ENCODE assay signal across 15 cellular contexts in the genomic region with DNA sequence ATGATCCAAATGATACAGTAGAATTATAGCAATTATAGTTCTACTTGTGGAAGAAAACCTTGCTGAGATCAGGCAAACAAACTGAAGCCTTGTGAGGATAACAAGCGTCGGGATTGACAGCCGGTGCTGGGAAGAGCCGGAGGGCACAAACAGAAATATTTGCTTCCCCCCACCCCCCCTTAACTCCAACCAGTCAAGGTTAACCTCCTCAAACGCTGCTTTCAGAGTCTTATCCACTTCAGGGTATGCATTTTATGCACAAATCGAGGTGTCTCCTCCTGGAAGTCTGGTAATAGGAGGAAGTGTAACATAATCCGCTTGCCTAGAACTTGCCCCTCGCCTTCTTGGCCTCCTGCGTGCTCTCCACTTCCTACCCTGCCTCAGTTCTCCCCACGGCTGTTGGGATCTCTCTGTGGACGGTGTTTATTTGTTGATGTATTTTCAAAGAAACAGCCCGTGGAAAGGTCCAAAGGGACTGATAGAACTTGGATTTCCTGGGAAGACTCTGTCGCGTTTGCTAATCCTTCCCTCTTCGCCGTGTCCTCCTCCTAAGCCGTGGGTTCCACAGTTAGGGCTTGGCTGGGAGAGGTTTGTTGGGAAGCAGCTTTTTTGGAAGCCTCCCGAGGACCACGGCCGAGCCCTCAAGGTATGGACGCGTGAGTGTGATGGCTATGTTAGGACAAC. TPM values are rescaled to one million over a fixed set of nuclear protein-coding genes. Genes with fewer than 3 reads are reported as not detected.
DNase-seq lines count a peak whose midpoint lies in the region; ATAC-seq, FAIRE-seq and TF ChIP-seq lines count a peak whose summit lies in the region.
"Had no signal": no experiment of that assay in that cellular context is flagged by ENCODE, and none has a peak within 500 bp of the region (broad histone marks: within the 10 kb centered on the region; RNA-seq: fewer than 3 reads in every experiment).

No MANE protein-coding gene starts in this region.

- no peak for DNase-seq in activated naive CD8-positive, alpha-beta T cell treated with anti-CD3 and anti-CD28 coated beads for 36 hours
- DNase-seq in NCI-H748 (lab: John Stamatoyannopoulos, UW; ENCODE audit: unreplicated experiment) (peak; percentile 50), endothelial cell of umbilical vein (ENCODE audit: low read depth, low spot score) (no peak), prostate gland (ENCODE audit: low spot score) (no peak), NCI-H128 (lab: John Stamatoyannopoulos, UW; ENCODE audit: unreplicated experiment) (no peak)
- no peak for DNase-seq in stimulated activated effector memory CD8-positive, alpha-beta T cell treated with anti-CD3 and anti-CD28 coated beads, Interleukin-12 subunit alpha, Interleukin-12 subunit beta, amount 100 ng/mL, for 72 hours (ENCODE audit: low spot score in 2 of 2)
- DNase-seq: activated CD4-positive, alpha-beta T cell treated with anti-CD3 and anti-CD28 coated beads for 36 hours; activated T-cell treated with anti-CD3 and anti-CD28 coated beads, Interleukin-2, amount 50 U/mL, for 72 hours; left lung; NCI-H1930; occipital lobe had no signal

- peaks cover 33% of the 10 kb centered on the region for H3K4me1 Mint-ChIP-seq in activated naive CD8-positive, alpha-beta T cell (ENCODE audit: low read depth)
- H3K4me1 Mint-ChIP-seq in activated naive CD8-positive, alpha-beta T cell treated with anti-CD3 and anti-CD28 coated beads for 36 hours, result peaks cover 16% of the 10 kb centered on the region
- H3K4me1 Mint-ChIP-seq in stimulated activated effector memory CD8-positive, alpha-beta T cell treated with anti-CD3 and anti-CD28 coated beads, Interleukin-12 subunit alpha, Interleukin-12 subunit beta, amount 100 ng/mL, for 72 hours, result peaks cover 36% of the 10 kb centered on the region

- BruUV-seq in endothelial cell of umbilical vein (replicated peaks; lab: Mats Ljungman, UMichigan), result no TSS peak

- peak overlapping the region; percentile 51 for H3K4me3 Mint-ChIP-seq in activated naive CD8-positive, alpha-beta T cell
- no peak overlapping the region for H3K4me3 Mint-ChIP-seq in activated naive CD8-positive, alpha-beta T cell treated with anti-CD3 and anti-CD28 coated beads for 36 hours
- H3K4me3 Mint-ChIP-seq in stimulated activated effector memory CD8-positive, alpha-beta T cell treated with anti-CD3 and anti-CD28 coated beads, Interleukin-12 subunit alpha, Interleukin-12 subunit beta, amount 100 ng/mL, for 72 hours, result peak overlapping the region; percentile 42
- H3K4me3 Mint-ChIP-seq: activated CD4-positive, alpha-beta T cell treated with anti-CD3 and anti-CD28 coated beads for 36 hours had no signal

- TF ChIP-seq CTCF in endothelial cell of umbilical vein (IDR thresholded peaks at IDR 0.05; ENCODE audit: extremely low read depth in 1 of 2, insufficient read depth in 1 of 2, low read depth in 1 of 2, low read length in 2 of 2), result no peak
- TF ChIP-seq CTCF in prostate gland (IDR thresholded peaks at IDR 0.05), result no peak

- H3K27me3 Mint-ChIP-seq in activated naive CD8-positive, alpha-beta T cell, result peaks cover 26% of the 10 kb centered on the region
- H3K27me3 Mint-ChIP-seq in activated naive CD8-positive, alpha-beta T cell treated with anti-CD3 and anti-CD28 coated beads for 36 hours, result peaks cover 89% of the 10 kb centered on the region

- 4% methylated on average over 19 of the region's 22 CpGs for WGBS in prostate gland

- intact Hi-C loops in endothelial cell of umbilical vein (cut with micrococcal nuclease) (loop anchor here (1.0 to 5.0 kb wide), 2 partner anchors 122 to 182 kb away; no protein-coding TSS in a partner anchor), prostate gland (cut with DNase I) (no loop called here)

- H3K9me1 ChIP-seq in endothelial cell of umbilical vein (replicated peaks; ENCODE audit: control insufficient read depth, extremely low read depth, insufficient read depth, low read length), result no peaks in the 10 kb centered on the region

- no peaks in the 10 kb centered on the region for H3K36me3 ChIP-seq in endothelial cell of umbilical vein (ENCODE audit: control insufficient read depth in 2 of 2, extremely low read depth in 1 of 2, insufficient read depth in 2 of 2, low read length in 2 of 2)
- H3K36me3 ChIP-seq in prostate gland, result no peaks in the 10 kb centered on the region
- H3K36me3 ChIP-seq: left lung had no signal

- no peak overlapping the region for H3K4me2 ChIP-seq in endothelial cell of umbilical vein (ENCODE audit: insufficient read depth, low read length)

- H3K27ac Mint-ChIP-seq in activated naive CD8-positive, alpha-beta T cell, result no peak overlapping the region
- H3K27ac Mint-ChIP-seq in activated naive CD8-positive, alpha-beta T cell treated with anti-CD3 and anti-CD28 coated beads for 36 hours, result no peak overlapping the region
- H3K27ac Mint-ChIP-seq in stimulated activated effector memory CD8-positive, alpha-beta T cell treated with anti-CD3 and anti-CD28 coated beads, Interleukin-12 subunit alpha, Interleukin-12 subunit beta, amount 100 ng/mL, for 72 hours, result no peak overlapping the region
- H3K27ac Mint-ChIP-seq: activated CD4-positive, alpha-beta T cell treated with anti-CD3 and anti-CD28 coated beads for 36 hours; activated T-cell treated with anti-CD3 and anti-CD28 coated beads, Interleukin-2, amount 50 U/mL, for 72 hours had no signal

- H3K27me3 ChIP-seq in endothelial cell of umbilical vein (ENCODE audit: control insufficient read depth in 2 of 2, insufficient read depth in 2 of 2, low read length in 2 of 2) (peaks cover 77 to 97% of the 10 kb centered on the region in 2 experiments), prostate gland (replicated peaks; ENCODE audit: insufficient read depth) (no peaks in the 10 kb centered on the region)

- no peaks in the 10 kb centered on the region for H3K36me3 Mint-ChIP-seq in activated naive CD8-positive, alpha-beta T cell
- H3K36me3 Mint-ChIP-seq in activated naive CD8-positive, alpha-beta T cell treated with anti-CD3 and anti-CD28 coated beads for 36 hours, result peaks cover 2% of the 10 kb centered on the region
- no peaks in the 10 kb centered on the region for H3K36me3 Mint-ChIP-seq in stimulated activated effector memory CD8-positive, alpha-beta T cell treated with anti-CD3 and anti-CD28 coated beads, Interleukin-12 subunit alpha, Interleukin-12 subunit beta, amount 100 ng/mL, for 72 hours
- H3K36me3 Mint-ChIP-seq: IgD-negative memory B cell had no signal

- no peak overlapping the region for H3K27ac ChIP-seq in endothelial cell of umbilical vein (ENCODE audit: insufficient read depth, low read depth, low read length)
- H3K27ac ChIP-seq in prostate gland, result no peak overlapping the region
- H3K27ac ChIP-seq: left lung had no signal

- H3K79me2 ChIP-seq in endothelial cell of umbilical vein (ENCODE audit: control insufficient read depth, insufficient read depth, low read length), result no peaks in the 10 kb centered on the region

- ATAC-seq in stimulated activated effector memory CD8-positive, alpha-beta T cell treated with anti-CD3 and anti-CD28 coated beads, Interleukin-12 subunit alpha, Interleukin-12 subunit beta, amount 100 ng/mL, for 72 hours, result no peak
- no peak for ATAC-seq in HG03460 (IDR thresholded peaks at IDR 0.05; ENCODE audit: unreplicated experiment)
- ATAC-seq: activated CD4-positive, alpha-beta T cell treated with anti-CD3 and anti-CD28 coated beads for 36 hours had no signal

- POLR2A ChIA-PET in endothelial cell of umbilical vein (lab: Charles Lee), result no interaction called here

- no peak for FAIRE-seq in endothelial cell of umbilical vein (lab: Jason Lieb, UNC)

- H3K9me3 Mint-ChIP-seq in activated naive CD8-positive, alpha-beta T cell (ENCODE audit: low read depth), result no peaks in the 10 kb centered on the region
- no peaks in the 10 kb centered on the region for H3K9me3 Mint-ChIP-seq in activated naive CD8-positive, alpha-beta T cell treated with anti-CD3 and anti-CD28 coated beads for 36 hours
- no peaks in the 10 kb centered on the region for H3K9me3 Mint-ChIP-seq in stimulated activated effector memory CD8-positive, alpha-beta T cell treated with anti-CD3 and anti-CD28 coated beads, Interleukin-12 subunit alpha, Interleukin-12 subunit beta, amount 100 ng/mL, for 72 hours
- H3K9me3 Mint-ChIP-seq: activated T-cell treated with anti-CD3 and anti-CD28 coated beads, Interleukin-2, amount 50 U/mL, for 72 hours had no signal

- H3K9ac ChIP-seq in endothelial cell of umbilical vein (replicated peaks; ENCODE audit: extremely low read depth, insufficient read depth, low read length), result no peak overlapping the region

- H3K4me1 ChIP-seq in endothelial cell of umbilical vein (ENCODE audit: control insufficient read depth, extremely low read depth, insufficient read depth, low read length) (peaks cover 2% of the 10 kb centered on the region), prostate gland (replicated peaks) (no peaks in the 10 kb centered on the region)

- dilution Hi-C loops in endothelial cell of umbilical vein (cut with MboI; ENCODE audit: extremely low pct_ligation_motif_present, low sequenced_read_pairs), result no loop called here

- CTCF ChIA-PET in endothelial cell of umbilical vein (lab: Charles Lee), result interaction anchor here (0.9 to 3.6 kb wide), 4 partner anchors 16 to 272 kb away, joined by 3 to 48 read pairs (median 8); no protein-coding TSS in a partner anchor

- H3K4me3 ChIP-seq in endothelial cell of umbilical vein (replicated peaks in 1 of 3; ENCODE audit: insufficient read depth in 1 of 3, low read depth in 1 of 3, low read length in 3 of 3) (no peak overlapping the region), prostate gland (no peak overlapping the region)
- H3K4me3 ChIP-seq: left lung had no signal

- no peak overlapping the region for H2AFZ ChIP-seq in endothelial cell of umbilical vein (ENCODE audit: low read depth, low read length)

- no peaks in the 10 kb centered on the region for H4K20me1 ChIP-seq in endothelial cell of umbilical vein (replicated peaks; ENCODE audit: control insufficient read depth, extremely low read depth, insufficient read depth, low read length)

- no peak for TF ChIP-seq POLR2A in endothelial cell of umbilical vein (IDR thresholded peaks at IDR 0.05; ENCODE audit: low read depth, low read length)
- no peak for TF ChIP-seq POLR2A in prostate gland (IDR thresholded peaks at IDR 0.05)

- H3K9me3 ChIP-seq in endothelial cell of umbilical vein (replicated peaks; ENCODE audit: control insufficient read depth, insufficient read depth, low read length), result no peaks in the 10 kb centered on the region
- H3K9me3 ChIP-seq in prostate gland, result no peaks in the 10 kb centered on the region
- H3K9me3 ChIP-seq: left lung had no signal

RNA-seq across cellular contexts. Expression of a gene that starts 4.1 kb away (rescaled TPM):
- not detected for total RNA-seq in activated naive CD8-positive, alpha-beta T cell treated with anti-CD3 and anti-CD28 coated beads for 36 hours
- not detected in 2 replicates for total RNA-seq in endothelial cell of umbilical vein
- not detected in 2 replicates for polyA plus RNA-seq in endothelial cell of umbilical vein
- not detected in 2 replicates for polyA plus RNA-seq in endothelial cell of umbilical vein (2011; cell fraction: cytosol; rRNA removed)
- polyA plus RNA-seq in endothelial cell of umbilical vein (2011; cell fraction: nucleus; rRNA removed), result not detected in 2 replicates
- polyA plus RNA-seq in endothelial cell of umbilical vein (2012), result not detected in 2 replicates
- polyA minus RNA-seq in endothelial cell of umbilical vein, result not detected in 2 replicates
- not detected for polyA minus RNA-seq in endothelial cell of umbilical vein (2011; cell fraction: cytosol; rRNA and poly(A)+ RNA removed)
- not detected in 2 replicates for polyA minus RNA-seq in endothelial cell of umbilical vein (2011; cell fraction: nucleus; rRNA and poly(A)+ RNA removed)
- total RNA-seq in prostate gland, result 1 to 10 TPM in 1 of 2 donors, under 1 TPM in 1; 0.09 to 9.3 TPM
- total RNA-seq: activated CD4-positive, alpha-beta T cell treated with anti-CD3 and anti-CD28 coated beads for 36 hours; activated T-cell treated with anti-CD3 and anti-CD28 coated beads, Interleukin-2, amount 50 U/mL, for 72 hours had no signal
- polyA plus RNA-seq: AG04450, IgD-negative memory B cell had no signal
